Comparison of ENCODE assay signal across 30 cellular contexts in the genomic region with DNA sequence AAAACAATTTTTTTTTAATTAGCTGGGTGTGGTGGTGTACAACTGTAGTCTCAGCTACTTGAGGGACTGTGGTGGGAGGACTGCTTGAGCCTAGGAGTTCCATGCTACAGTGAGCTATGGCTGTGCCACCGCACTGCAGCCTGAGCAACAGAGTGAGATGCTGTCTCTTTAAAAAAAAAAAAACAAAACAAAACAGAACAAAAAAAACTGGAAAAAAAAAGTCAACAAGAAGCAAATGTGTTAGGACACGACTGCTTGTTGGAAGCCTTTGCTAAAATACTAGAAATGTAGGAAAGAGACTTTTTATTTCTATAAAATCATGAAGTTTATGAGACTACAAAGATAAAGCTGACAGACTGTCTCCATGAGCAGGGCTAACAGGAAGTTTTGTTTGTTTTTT.
DNase-seq lines count a peak whose midpoint lies in the region; ATAC-seq, FAIRE-seq and TF ChIP-seq lines count a peak whose summit lies in the region.
"Had no signal": no experiment of that assay in that cellular context is flagged by ENCODE, and none has a peak within 500 bp of the region (broad histone marks: within the 10 kb centered on the region; RNA-seq: fewer than 3 reads in every experiment).

No MANE protein-coding gene starts in this region.

- in situ Hi-C loops in brain microvascular endothelial cell (cut with HindIII; ENCODE audit: low pct_ligation_motif_present, low sequenced_read_pairs): no loop called here

- H3K4me2 ChIP-seq in keratinocyte (ENCODE audit: control insufficient read depth, extremely low read depth, insufficient read depth, low read depth, low read length): peak overlapping the region; percentile 20
- H3K4me2 ChIP-seq: GM23338, KMS-11 had no signal

- H3K9me3 ChIP-seq in keratinocyte (ENCODE audit: control insufficient read depth, low read depth, low read length) (no peaks in the 10 kb centered on the region), pancreas (no peaks in the 10 kb centered on the region)
- H3K9me3 ChIP-seq: BE2C had no signal

- no peaks in the 10 kb centered on the region; the same call in 1 of the 2 replicates for H3K27me3 Mint-ChIP-seq in HFFc6 (ENCODE audit: insufficient read depth)

- 44 to 47% methylated on average over 2 of the region's 2 CpGs for WGBS in pancreas, 2 donors

- H3K4me1 ChIP-seq in keratinocyte (ENCODE audit: control insufficient read depth, extremely low read depth, insufficient read depth, low read length): peaks cover 26% of the 10 kb centered on the region
- peaks cover 0 to 27% (median 13%) of the 10 kb centered on the region in 3 donors for H3K4me1 ChIP-seq in pancreas

- peaks cover 15% of the 10 kb centered on the region for H3K36me3 Mint-ChIP-seq in HFFc6 (ENCODE audit: low read depth)
- H3K36me3 Mint-ChIP-seq: CD14-positive monocyte; CD8-positive, alpha-beta memory T cell had no signal

- DNase-seq in HFFc6 (no peak), keratinocyte (ENCODE audit: low read depth, low spot score) (no peak), pancreas (no peak), GM10266 (ENCODE audit: extremely low spot score) (no peak), HCEC 1CT (no peak), brain microvascular endothelial cell (no peak)
- DNase-seq: ACHN; BE2C; CD8-positive, alpha-beta memory T cell; DMS 273 treated with DMSO at 0.1 percent for 48 hours; DMS79 treated with DMSO at 0.1 percent for 48 hours; GF-D8; H9; NCI-H1048; NCI-H1417; NCI-H1694; NCI-H2081; NCI-H2171; NCI-H226; NCI-H510A; NCI-H69; SHP77 had no signal

- H3K9ac ChIP-seq in keratinocyte (ENCODE audit: control insufficient read depth, extremely low read depth, insufficient read depth, low read length): no peak overlapping the region
- H3K9ac ChIP-seq: KMS-11 had no signal

- H3K36me3 ChIP-seq in keratinocyte (ENCODE audit: control insufficient read depth in 2 of 2, extremely low read depth in 1 of 2, insufficient read depth in 2 of 2, low read length in 2 of 2) (no peaks in the 10 kb centered on the region), pancreas (no peaks in the 10 kb centered on the region), brain microvascular endothelial cell (replicated peaks) (no peaks in the 10 kb centered on the region)
- H3K36me3 ChIP-seq: BE2C had no signal

- H3K9me1 ChIP-seq in keratinocyte (ENCODE audit: control insufficient read depth, extremely low read depth, insufficient read depth, low read length): peaks cover 2% of the 10 kb centered on the region

- H3K27me3 ChIP-seq in keratinocyte (ENCODE audit: control insufficient read depth, extremely low read depth, insufficient read depth, low read length): no peaks in the 10 kb centered on the region
- no peaks in the 10 kb centered on the region for H3K27me3 ChIP-seq in pancreas
- H3K27me3 ChIP-seq in brain microvascular endothelial cell (replicated peaks): no peaks in the 10 kb centered on the region
- H3K27me3 ChIP-seq: BE2C had no signal

- dilution Hi-C loops in keratinocyte (cut with MboI; ENCODE audit: extremely low pct_ligation_motif_present, low sequenced_read_pairs): no loop called here

- peaks cover 77% of the 10 kb centered on the region for H3K4me1 Mint-ChIP-seq in HFFc6 (ENCODE audit: low read depth)
- H3K4me1 Mint-ChIP-seq: CD14-positive monocyte; CD8-positive, alpha-beta memory T cell had no signal

- peaks cover 61% of the 10 kb centered on the region for H3K79me2 ChIP-seq in keratinocyte (ENCODE audit: control insufficient read depth, insufficient read depth, low read length)

- peak overlapping the region; percentile 15 for H3K27ac ChIP-seq in keratinocyte (ENCODE audit: control insufficient read depth, insufficient read depth, low read length)
- peak overlapping the region in 2 of 4 donors; percentile 8 to 31 for H3K27ac ChIP-seq in pancreas
- no peak overlapping the region for H3K27ac ChIP-seq in brain microvascular endothelial cell
- H3K27ac ChIP-seq: HL-60, KMS-11, RWPE1 had no signal

- FAIRE-seq in keratinocyte (lab: Jason Lieb, UNC): no peak
- no peak for FAIRE-seq in pancreas (lab: Jason Lieb, UNC)

- H3K9me3 Mint-ChIP-seq in HFFc6: no peaks in the 10 kb centered on the region
- H3K9me3 Mint-ChIP-seq: CD8-positive, alpha-beta memory T cell; GM23338; H9; IgD-negative memory B cell had no signal

- intact Hi-C loops in pancreas (cut with DNase I): no loop called here

- TF ChIP-seq CTCF in HFFc6 (IDR thresholded peaks at IDR 0.05): no peak
- TF ChIP-seq CTCF in keratinocyte (optimal IDR thresholded peaks at IDR 0.05 in 1 of 3, IDR thresholded peaks at IDR 0.05 in 1 of 3, conservative IDR thresholded peaks at IDR 0.05 in 1 of 3; ENCODE audit: extremely low read depth in 1 of 3, insufficient read depth in 2 of 3, low read length in 3 of 3): no peak
- no peak for TF ChIP-seq CTCF in pancreas (IDR thresholded peaks at IDR 0.05)
- no peak for TF ChIP-seq CTCF in GM10266 (IDR thresholded peaks at IDR 0.05; ENCODE audit: control insufficient read depth, insufficient read depth, low read depth, missing control alignments)
- no peak for TF ChIP-seq CTCF in brain microvascular endothelial cell (IDR thresholded peaks at IDR 0.05; ENCODE audit: low read depth, low read length, missing control alignments)

- peak in 3 of 4 donors; percentile 10 to 21 (median 17) for ATAC-seq in pancreas
- no peak for ATAC-seq in GM18858 (IDR thresholded peaks at IDR 0.05; ENCODE audit: unreplicated experiment)
- ATAC-seq: GM23338, Panc1 had no signal

- H3K4me3 ChIP-seq in keratinocyte (ENCODE audit: control insufficient read depth in 2 of 3, extremely low read depth in 1 of 3, insufficient read depth in 2 of 3, low read depth in 1 of 3, low read length in 3 of 3) (no peak overlapping the region), pancreas (no peak overlapping the region), brain microvascular endothelial cell (ENCODE audit: low read depth, low read length) (no peak overlapping the region)
- H3K4me3 ChIP-seq: GM23338 had no signal

- no peak overlapping the region for H3K4me3 Mint-ChIP-seq in HFFc6
- H3K4me3 Mint-ChIP-seq: CD14-positive monocyte; CD8-positive, alpha-beta memory T cell; GM23338; H9; IgD-negative memory B cell had no signal

- H2AFZ ChIP-seq in keratinocyte (ENCODE audit: control insufficient read depth, low read length): no peak overlapping the region
- H2AFZ ChIP-seq: GM23338 had no signal

- 0 out of 2 replicates have a peak overlapping the region, but pooled peaks have one; percentile 43 for H3K27ac Mint-ChIP-seq in HFFc6
- H3K27ac Mint-ChIP-seq: CD14-positive monocyte; CD8-positive, alpha-beta memory T cell; GM23338 had no signal

- H4K20me1 ChIP-seq in keratinocyte (ENCODE audit: control insufficient read depth, extremely low read depth, insufficient read depth, low read length): no peaks in the 10 kb centered on the region
